Comparison of ENCODE assay signal across 30 cellular contexts in genomic region chr3:39269528-39269927, GRCh38. TPM values are rescaled to one million over a fixed set of nuclear protein-coding genes. Genes with fewer than 3 reads are reported as not detected.
"Had no signal": no experiment of that assay in that cellular context is flagged by ENCODE, and none has a peak within 500 bp of the region (broad histone marks: within the 10 kb centered on the region; RNA-seq: fewer than 3 reads in every experiment).

No MANE protein-coding gene starts in this region.

- H3K27ac Mint-ChIP-seq: activated naive CD4-positive, alpha-beta T cell treated with anti-CD3 and anti-CD28 coated beads, Interleukin-2, amount 50 U/mL, for 72 hours; mesothelial cell of epicardium had no signal

- H3K4me3 Mint-ChIP-seq: mesothelial cell of epicardium, naive B cell, neural crest cell had no signal

- H3K9ac ChIP-seq: parathyroid adenoma had no signal

- H3K9me3 ChIP-seq: adrenal gland, body of pancreas, colonic mucosa, psoas muscle, thoracic aorta, uterus had no signal

- H3K27me3 ChIP-seq: adrenal gland, body of pancreas, colonic mucosa, uterus had no signal

- FAIRE-seq: endothelial cell of umbilical vein had no signal

- H3K4me3 ChIP-seq: adrenal gland, body of pancreas, colonic mucosa, dorsolateral prefrontal cortex, psoas muscle, smooth muscle cell, thoracic aorta, uterus had no signal

- DNase-seq: activated CD4-positive, alpha-beta T cell treated with anti-CD3 and anti-CD28 coated beads for 4 hours; activated CD4-positive, alpha-beta T cell treated with anti-CD3 and anti-CD28 coated beads, Interleukin-2, amount 50 U/mL, for 48 hours; activated CD4-positive, CD25-positive, alpha-beta regulatory T cell; activated naive CD4-positive, alpha-beta T cell; adrenal gland; aorta; body of pancreas; cerebellar nuclear complex; colonic mucosa; dorsolateral prefrontal cortex; effector memory CD4-positive, alpha-beta T cell; hypothalamus; naive B cell; nucleus accumbens; psoas muscle; stimulated activated CD4-positive, alpha-beta T cell treated with anti-CD3 and anti-CD28 coated beads, Interleukin-2, amount 100 ng/mL, for 24 hours; stimulated activated naive CD8-positive, alpha-beta T cell treated with anti-CD3 and anti-CD28 coated beads, Interleukin-15, Interleukin-2, amounts not matched to agents 100 U/mL and 50 U/mL, for 24 hours; trophoblast cell; uterus had no signal

- H3K4me1 ChIP-seq: adrenal gland, body of pancreas, colonic mucosa, parathyroid adenoma, psoas muscle, uterus had no signal

- H3K36me3 ChIP-seq: adrenal gland, colonic mucosa, thoracic aorta, uterus had no signal

- H3K27me3 Mint-ChIP-seq: naive B cell had no signal

- H3K36me3 Mint-ChIP-seq: mesothelial cell of epicardium, naive B cell had no signal

- H3K4me1 Mint-ChIP-seq: mesothelial cell of epicardium, neural crest cell had no signal

- H3K9me3 Mint-ChIP-seq: mesothelial cell of epicardium, naive B cell, neural crest cell had no signal

- H3K27ac ChIP-seq: adrenal gland, body of pancreas, colonic mucosa, parathyroid adenoma, psoas muscle, thoracic aorta, uterus had no signal

- H3K79me2 ChIP-seq: parathyroid adenoma had no signal

- H2AFZ ChIP-seq: parathyroid adenoma had no signal

- H3K4me2 ChIP-seq: smooth muscle cell had no signal

RNA-seq across cellular contexts. Expression of gene CX3CR1, which starts 10.3 kb away (rescaled TPM):
- total RNA-seq: endothelial cell of umbilical vein, fibroblast of villous mesenchyme, kidney epithelial cell, smooth muscle cell had no signal
- polyA plus RNA-seq: endothelial cell of umbilical vein, fibroblast of lung, smooth muscle cell had no signal

RNA-seq across cellular contexts. Expression of gene CCR8, which starts 60.0 kb away (rescaled TPM):
- total RNA-seq: adrenal gland, aorta, body of pancreas, endothelial cell of umbilical vein, fibroblast of lung, fibroblast of villous mesenchyme, kidney epithelial cell, lower leg skin, mesothelial cell of epicardium, neural crest cell, psoas muscle, smooth muscle cell, thoracic aorta, uterus had no signal
- polyA plus RNA-seq: adrenal gland, aorta, endothelial cell of umbilical vein, fibroblast of lung, psoas muscle, smooth muscle cell had no signal
